ENCODE assay signal across 27 cellular contexts in genomic region chr14:24054646-24055045, GRCh38. TPM values are rescaled to one million over a fixed set of nuclear protein-coding genes. Genes with fewer than 3 reads are reported as not detected.
"Had no signal": no experiment of that assay in that cellular context is flagged by ENCODE, and none has a peak within 500 bp of the region (broad histone marks: within the 10 kb centered on the region; RNA-seq: fewer than 3 reads in every experiment).

No MANE protein-coding gene starts in this region.

- H3K9ac ChIP-seq: neural progenitor cell, parathyroid adenoma had no signal

- H3K4me2 ChIP-seq: hepatocyte, neural progenitor cell had no signal

- H3K4me3 ChIP-seq: dorsolateral prefrontal cortex, gastrocnemius medialis, hepatocyte, lower lobe of right lung, neural progenitor cell, psoas muscle, skin epidermis, spleen, thoracic aorta, tibial nerve, upper lobe of left lung had no signal

- H3K36me3 ChIP-seq: gastrocnemius medialis, lower lobe of right lung, neural progenitor cell, spleen, thoracic aorta, tibial nerve, upper lobe of left lung had no signal

- H3K27ac Mint-ChIP-seq: natural killer cell treated with Interleukin-12 subunit alpha and Interleukin-12 subunit beta and Interleukin-15 and Interleukin-18, amount 100 ng/mL, for 72 hours; neural progenitor cell; stimulated activated naive B cell treated with anti-CD40 and anti-IgM and Interleukin-4, amounts not matched to agents 10 μg/mL and 1 μg/mL and 100 μg/mL, for 72 hours; stimulated activated naive CD8-positive, alpha-beta T cell treated with anti-CD3 and anti-CD28 coated beads, Interleukin-15, Interleukin-2, amounts not matched to agents 100 ng/mL and 50 ng/mL, for 24 hours had no signal

- H3K4me3 Mint-ChIP-seq: natural killer cell treated with Interleukin-12 subunit alpha and Interleukin-12 subunit beta and Interleukin-15 and Interleukin-18, amount 100 ng/mL, for 72 hours; neural progenitor cell; stimulated activated naive B cell treated with anti-CD40 and anti-IgM and Interleukin-4, amounts not matched to agents 10 μg/mL and 1 μg/mL and 100 μg/mL, for 72 hours; stimulated activated naive CD8-positive, alpha-beta T cell treated with anti-CD3 and anti-CD28 coated beads, Interleukin-15, Interleukin-2, amounts not matched to agents 100 ng/mL and 50 ng/mL, for 24 hours had no signal

- H3K79me2 ChIP-seq: hepatocyte, parathyroid adenoma had no signal

- H3K9me3 ChIP-seq: gastrocnemius medialis, lower lobe of right lung, psoas muscle, spleen, thoracic aorta, tibial nerve, upper lobe of left lung had no signal

- H3K27me3 Mint-ChIP-seq: natural killer cell treated with Interleukin-12 subunit alpha and Interleukin-12 subunit beta and Interleukin-15 and Interleukin-18, amount 100 ng/mL, for 72 hours had no signal

- H3K27ac ChIP-seq: epithelial cell of prostate, gastrocnemius medialis, hepatocyte, lower lobe of right lung, neural progenitor cell, parathyroid adenoma, psoas muscle, skin epidermis, spleen, thoracic aorta, tibial nerve, upper lobe of left lung had no signal

- H3K9me3 Mint-ChIP-seq: natural killer cell treated with Interleukin-12 subunit alpha and Interleukin-12 subunit beta and Interleukin-15 and Interleukin-18, amount 100 ng/mL, for 72 hours; neural progenitor cell; stimulated activated naive B cell treated with anti-CD40 and anti-IgM and Interleukin-4, amounts not matched to agents 10 μg/mL and 1 μg/mL and 100 μg/mL, for 72 hours; stimulated activated naive CD8-positive, alpha-beta T cell treated with anti-CD3 and anti-CD28 coated beads, Interleukin-15, Interleukin-2, amounts not matched to agents 100 ng/mL and 50 ng/mL, for 24 hours had no signal

- H3K36me3 Mint-ChIP-seq: natural killer cell treated with Interleukin-12 subunit alpha and Interleukin-12 subunit beta and Interleukin-15 and Interleukin-18, amount 100 ng/mL, for 72 hours; neural progenitor cell; stimulated activated naive B cell treated with anti-CD40 and anti-IgM and Interleukin-4, amounts not matched to agents 10 μg/mL and 1 μg/mL and 100 μg/mL, for 72 hours had no signal

- DNase-seq: effector CD4-positive, alpha-beta T cell; foreskin fibroblast; gastrocnemius medialis; islet precursor cell; left ventricle myocardium superior; lower lobe of right lung; psoas muscle; spleen; stimulated activated CD4-positive, alpha-beta T cell treated with anti-CD3 and anti-CD28 coated beads, Interleukin-4, amount 100 ng/mL, for 4 hours; stimulated activated naive B cell treated with anti-CD40 and anti-IgM and Interleukin-4, amounts not matched to agents 10 μg/mL and 1 μg/mL and 100 μg/mL, for 72 hours had no signal

- H2AFZ ChIP-seq: hepatocyte, neural progenitor cell, parathyroid adenoma had no signal

- ATAC-seq: esophagus mucosa; gastrocnemius medialis; left ventricle myocardium superior; lower lobe of right lung; natural killer cell treated with Interleukin-12 subunit alpha and Interleukin-12 subunit beta and Interleukin-15 and Interleukin-18, amount 100 ng/mL, for 72 hours; psoas muscle; right cardiac atrium; stimulated activated naive B cell treated with anti-CD40 and anti-IgM and Interleukin-4, amounts not matched to agents 10 μg/mL and 1 μg/mL and 100 μg/mL, for 72 hours had no signal

- H3K27me3 ChIP-seq: dorsolateral prefrontal cortex, tibial nerve had no signal

RNA-seq across cellular contexts. Expression of gene CARMIL3, which starts 2.8 kb away (rescaled TPM):
- total RNA-seq: osteoblast had no signal
- polyA plus RNA-seq: hepatocyte had no signal

RNA-seq across cellular contexts. Expression of gene CPNE6, which starts 16.7 kb away (rescaled TPM):
- total RNA-seq: esophagus mucosa; gastrocnemius medialis; glomerular endothelial cell; hepatocyte; left ventricle myocardium superior; lower lobe of right lung; mononuclear cell; natural killer cell treated with Interleukin-12 subunit alpha and Interleukin-12 subunit beta and Interleukin-15 and Interleukin-18, amount 100 ng/mL, for 72 hours; osteoblast; psoas muscle; renal cortical epithelial cell; tibial nerve; upper lobe of left lung had no signal
- polyA plus RNA-seq: hepatocyte had no signal
